ENCODE assay signal across 8 cellular contexts in genomic region chr9:2655411-2655901, GRCh38. TPM values are rescaled to one million over a fixed set of nuclear protein-coding genes. Genes with fewer than 3 reads are reported as not detected.
A peak's percentile ranks its signal among the peaks of the same experiment; 100 is the strongest.
DNase-seq lines count a peak whose midpoint lies in the region; ATAC-seq, FAIRE-seq and TF ChIP-seq lines count a peak whose summit lies in the region.

No MANE protein-coding gene starts in this region.

- no peak overlapping the region for H3K27ac ChIP-seq in GM12878 (ENCODE audit: control insufficient read depth, insufficient read depth)

- TF ChIP-seq CTCF in GM12878 (IDR thresholded peaks at IDR 0.05 in 2 of 3, conservative IDR thresholded peaks at IDR 0.05 in 1 of 3; ENCODE audit: control insufficient read depth in 2 of 3, extremely low read depth in 1 of 3, insufficient read depth in 1 of 3, low read depth in 3 of 3, low read length in 3 of 3) (no peak), natural killer cell (IDR thresholded peaks at IDR 0.05) (no peak)

- no peak overlapping the region for H2AFZ ChIP-seq in GM12878 (ENCODE audit: control insufficient read depth, low read depth, low read length)

- 93% methylated on average over 3 of the region's 3 CpGs for WGBS in GM12878 (ENCODE audit: insufficient coverage, insufficient replicate concordance, low lambda C conversion rate, missing lambda C conversion rate)

- in situ Hi-C loops in GM12878 (cut with MboI) = no loop called here

- no peaks in the 10 kb centered on the region for H3K9me3 Mint-ChIP-seq in natural killer cell

- no peak overlapping the region for H3K9ac ChIP-seq in GM12878 (ENCODE audit: control insufficient read depth, insufficient read depth, low read length)

- TF ChIP-seq RAD21 in GM12878 (IDR thresholded peaks at IDR 0.05; ENCODE audit: insufficient read depth, low read depth, low read length) = no peak

- H3K79me2 ChIP-seq in GM12878 (ENCODE audit: control insufficient read depth, insufficient read depth, low read length) = no peaks in the 10 kb centered on the region

- H3K9me3 ChIP-seq in GM12878 (replicated peaks; ENCODE audit: control insufficient read depth, insufficient read depth, low read length) = no peaks in the 10 kb centered on the region

- no TSS peak for BruUV-seq in GM12878 (replicated peaks; lab: Mats Ljungman, UMichigan)

- H4K20me1 ChIP-seq in GM12878 (ENCODE audit: control insufficient read depth, insufficient read depth) = no peaks in the 10 kb centered on the region

- DNase-seq in stimulated activated naive CD4-positive, alpha-beta T cell treated with Interleukin-2 at 50 U/mL for 16 hours (lab: John Stamatoyannopoulos, UW) = peak; percentile 13
- no peak for DNase-seq in stimulated activated naive CD4-positive, alpha-beta T cell (lab: John Stamatoyannopoulos, UW)
- DNase-seq in NCI-H460 (ENCODE audit: extremely low read depth, low read depth) (peak; percentile 45), GM12878 (ENCODE audit: low read depth, low spot score) (no peak), natural killer cell (peak; percentile 44), NCI-H345 treated with DMSO at 0.1 percent for 48 hours (lab: John Stamatoyannopoulos, UW; ENCODE audit: unreplicated experiment) (no peak), midbrain (lab: John Stamatoyannopoulos, UW) (no peak)

- CTCF ChIA-PET in GM12878 (lab: Yijun Ruan, JAX) = no interaction called here

- RAD21 ChIA-PET in GM12878 (lab: Charles Lee; ENCODE audit: unreplicated experiment) = interaction anchor here (1.1 kb wide), 1 partner anchor 73 kb away, joined by 3 read pairs; no protein-coding TSS in a partner anchor

- H3K27me3 Mint-ChIP-seq in natural killer cell (ENCODE audit: low read depth in 2 of 2) = no peaks in the 10 kb centered on the region

- TF ChIP-seq EP300 in GM12878 (IDR thresholded peaks at IDR 0.05; ENCODE audit: borderline replicate concordance in 1 of 2, control insufficient read depth in 1 of 2, low read depth in 2 of 2, low read length in 2 of 2) = no peak

- H3K27ac Mint-ChIP-seq in natural killer cell = peak overlapping the region; percentile 97

- H3K4me1 Mint-ChIP-seq in natural killer cell = peaks cover 34 to 41% of the 10 kb centered on the region in 2 donors

- no peaks in the 10 kb centered on the region for H3K36me3 ChIP-seq in GM12878 (ENCODE audit: control insufficient read depth in 2 of 2, insufficient read depth in 2 of 2, low read length in 1 of 2)

- no peaks in the 10 kb centered on the region for H3K27me3 ChIP-seq in GM12878 (replicated peaks in 1 of 2; ENCODE audit: control insufficient read depth in 2 of 2, insufficient read depth in 2 of 2, low read length in 1 of 2)

- no peak overlapping the region for H3K4me3 ChIP-seq in GM12878

- peak overlapping the region; percentile 54 for H3K4me3 Mint-ChIP-seq in natural killer cell

- intact Hi-C loops in GM12878 (cut with micrococcal nuclease; ENCODE audit: unreplicated experiment) = loop anchor here (5.0 kb wide), 1 partner anchor 72 kb away; no protein-coding TSS in a partner anchor
- intact Hi-C loops in natural killer cell (cut with micrococcal nuclease) = loop anchor here (1.0 to 2.0 kb wide), 3 partner anchors 33 to 640 kb away; partner anchors contain the start of gene SMARCA2

- no peak overlapping the region for H3K4me2 ChIP-seq in GM12878 (ENCODE audit: control insufficient read depth, insufficient read depth)

- no peaks in the 10 kb centered on the region for H3K4me1 ChIP-seq in GM12878 (ENCODE audit: control insufficient read depth, insufficient read depth, low read length)

- SMC1A ChIA-PET in GM12878 (lab: Charles Lee; ENCODE audit: uncharacterized antibody, unreplicated experiment) = interaction anchor here (3.4 kb wide), 1 partner anchor 9 kb away, joined by 16 read pairs; no protein-coding TSS in a partner anchor

- ATAC-seq in GM12878 = peak; percentile 64
- peak; percentile 83 to 90 (median 88) for ATAC-seq in natural killer cell
- no peak for ATAC-seq in HG02798 (IDR thresholded peaks at IDR 0.05; ENCODE audit: poor library complexity, unreplicated experiment)

- TF ChIP-seq POLR2A in GM12878 (IDR thresholded peaks at IDR 0.05; ENCODE audit: low read depth, low read length) = no peak

- POLR2A ChIA-PET in GM12878 (lab: Charles Lee) = no interaction called here

- H3K36me3 Mint-ChIP-seq in natural killer cell = peaks cover 14% of the 10 kb centered on the region

- FAIRE-seq in GM12878 (lab: Jason Lieb, UNC) = peak; percentile 27

TF ChIP-seq in GM12878, 131 proteins besides CTCF, POLR2A, EP300 and RAD21 (continues in another document):
- TF ChIP-seq CHD1 (IDR thresholded peaks at IDR 0.05; ENCODE audit: low read depth, low read length) (no peak), TAF1 (IDR thresholded peaks at IDR 0.05; ENCODE audit: borderline replicate concordance, low read depth, low read length) (no peak), CUX1 (IDR thresholded peaks at IDR 0.05; ENCODE audit: insufficient replicate concordance, low read depth, low read length) (no peak), ZNF24 (IDR thresholded peaks at IDR 0.05) (no peak), IRF4 (IDR thresholded peaks at IDR 0.05; ENCODE audit: low read depth, low read length) (no peak), ZSCAN29 (IDR thresholded peaks at IDR 0.05) (no peak), BCL3 (IDR thresholded peaks at IDR 0.05; ENCODE audit: borderline replicate concordance, insufficient read depth, low read depth, low read length, poor library complexity, severe bottlenecking) (no peak), CBX5 (IDR thresholded peaks at IDR 0.05; ENCODE audit: low read depth) (no peak)

RNA-seq across cellular contexts. Expression of gene VLDLR, which starts 33.9 kb away (rescaled TPM):
- 14.5 and 21.5 TPM in 2 replicates for total RNA-seq in NCI-H460 (2014; rRNA removed; shearing (Covaris generic))
- 7.8 and 13.6 TPM in 2 replicates for polyA plus RNA-seq in NCI-H460 (2014; cell fraction: nucleus; rRNA removed)
- 37.0 and 43.4 TPM in 2 replicates for total RNA-seq in GM12878 (2013; cell fraction: nucleolus; rRNA removed)
- total RNA-seq in GM12878 (2014; rRNA removed) (0.17 and 0.38 TPM in 2 replicates), GM12878 (2014; rRNA removed; fragmentation: Illumina TruSeq; extraction: Trizol) (0.28 and 0.54 TPM in 2 replicates), GM12878 (2021) (0.92 and 1.5 TPM in 2 replicates), natural killer cell (1 to 10 TPM; 1.4 to 2.6 (median 2.4) TPM)
- polyA plus RNA-seq in GM12878 (2011; ENCODE audit: low read depth) = 2.9 TPM
- polyA plus RNA-seq in GM12878 (2011; rRNA removed) (5.8 and 5.9 TPM in 2 replicates), GM12878 (2014; fragmentation: Illumina TruSeq; extraction: Trizol) (0.44 and 0.60 TPM in 2 replicates), GM12878 (2014; fragmentation: Nextera tagmentation; extraction: Ambion mirVana) (under 1 TPM; 0.14 to 0.29 TPM), GM12878 (2014; rRNA removed) (0.23 and 1.3 TPM in 2 replicates), GM12878 (2016; fragmentation: Nextera tagmentation; extraction: Ambion mirVana) (under 1 TPM; 0.37 to 0.72 TPM)
- 2.2 and 4.1 TPM in 2 replicates for polyA plus RNA-seq in GM12878 (2011; cell fraction: cytosol; rRNA removed)
- polyA plus RNA-seq in GM12878 (2011; cell fraction: nucleus; rRNA removed) = 7.7 and 12.0 TPM in 2 replicates
- 2.2 and 5.9 TPM in 2 replicates for polyA plus RNA-seq in GM12878 (2012)
- 7.2 and 10.0 TPM in 2 replicates for polyA minus RNA-seq in GM12878 (2011; rRNA and poly(A)+ RNA removed)
- 1.9 and 2.5 TPM in 2 replicates for polyA minus RNA-seq in GM12878 (2011; cell fraction: cytosol; rRNA and poly(A)+ RNA removed)
- polyA minus RNA-seq in GM12878 (2011; cell fraction: nucleus; rRNA and poly(A)+ RNA removed) = 3.8 and 6.0 TPM in 2 replicates

Comparison
In these comparisons a context has a peak if more than half of its experiments do, and no peak if none do; other contexts are left out.
1. DNase-seq: peak in stimulated activated naive CD4-positive, alpha-beta T cell treated with Interleukin-2 at 50 U/mL for 16 hours (single experiment), NCI-H460 (single experiment) and natural killer cell (single experiment); none in stimulated activated naive CD4-positive, alpha-beta T cell (0 of 6), GM12878 (single experiment), NCI-H345 treated with DMSO at 0.1 percent for 48 hours (single experiment) and midbrain (single experiment).